7 cellular contexts compared by ENCODE assay signal in the genomic region with DNA sequence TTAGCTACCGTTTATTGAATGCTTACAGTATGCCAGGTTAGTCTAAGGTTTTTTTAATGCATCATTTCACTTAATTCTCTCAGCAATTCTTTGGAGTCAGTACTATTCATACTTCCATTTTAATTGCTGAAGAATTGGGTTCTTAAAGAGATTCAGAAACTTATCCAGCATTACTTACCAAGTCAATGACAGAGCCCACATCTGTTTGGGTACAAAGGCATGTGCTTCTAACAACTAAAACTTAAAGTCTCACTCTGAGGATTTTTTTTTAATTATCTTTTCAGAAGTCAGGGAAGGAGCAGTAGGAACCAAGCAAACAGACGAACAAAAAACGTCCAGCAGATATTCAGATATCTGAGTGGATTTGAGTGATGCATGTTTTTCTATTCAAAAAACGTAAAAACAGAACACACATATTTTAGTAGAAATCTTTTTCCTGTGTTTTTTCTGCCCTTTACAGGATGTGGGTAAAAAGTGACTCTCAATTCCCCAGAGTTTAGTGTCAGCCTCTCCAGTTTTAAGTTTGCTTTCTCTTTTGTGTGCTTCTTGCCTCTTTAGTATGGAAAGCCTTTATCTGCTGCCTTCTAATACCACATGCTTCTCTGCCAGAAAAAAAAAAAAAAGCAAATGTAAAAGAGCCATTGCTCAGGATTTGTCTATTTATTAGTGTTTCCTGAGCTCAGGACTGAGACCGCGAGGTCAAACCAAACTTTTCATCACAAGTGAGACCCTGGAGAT.
DNase-seq lines count a peak whose midpoint lies in the region; ATAC-seq lines count a peak whose summit lies in the region.

No MANE protein-coding gene starts in this region.

- no peak overlapping the region for H3K4me3 ChIP-seq in skeletal muscle cell (ENCODE audit: low read depth, low read length)

- H3K27me3 Mint-ChIP-seq in activated T-helper 17 cell treated with anti-CD3 and anti-CD28 coated beads, Interleukin-2, amount 50 U/mL, for 72 hours: no peaks in the 10 kb centered on the region

- H3K27ac Mint-ChIP-seq in activated T-helper 17 cell treated with anti-CD3 and anti-CD28 coated beads, Interleukin-2, amount 50 U/mL, for 72 hours: peak overlapping the region; percentile 80

- H3K36me3 Mint-ChIP-seq in activated T-helper 17 cell treated with anti-CD3 and anti-CD28 coated beads, Interleukin-2, amount 50 U/mL, for 72 hours (ENCODE audit: low read depth): no peaks in the 10 kb centered on the region

- H3K9me3 Mint-ChIP-seq in activated T-helper 17 cell treated with anti-CD3 and anti-CD28 coated beads, Interleukin-2, amount 50 U/mL, for 72 hours: no peaks in the 10 kb centered on the region

- H3K4me3 Mint-ChIP-seq in activated T-helper 17 cell treated with anti-CD3 and anti-CD28 coated beads, Interleukin-2, amount 50 U/mL, for 72 hours: peak overlapping the region; percentile 68

- DNase-seq in GM19240 (ENCODE audit: insufficient read length, low spot score): peak; percentile 16
- DNase-seq in skeletal muscle cell (ENCODE audit: low read depth): peak; percentile 4
- no peak for DNase-seq in D341Med (ENCODE audit: low spot score)
- no peak for DNase-seq in HCEC 1CT
- no peak for DNase-seq in NCI-H2029 (lab: John Stamatoyannopoulos, UW)

- peak; percentile 87 for ATAC-seq in HG02885 (IDR thresholded peaks at IDR 0.05; ENCODE audit: poor library complexity, unreplicated experiment)
- ATAC-seq in activated T-helper 17 cell treated with anti-CD3 and anti-CD28 coated beads, Interleukin-2, amount 50 U/mL, for 72 hours (replicated peaks): peak; percentile 80

- peaks cover 19% of the 10 kb centered on the region for H3K4me1 Mint-ChIP-seq in activated T-helper 17 cell treated with anti-CD3 and anti-CD28 coated beads, Interleukin-2, amount 50 U/mL, for 72 hours

Comparison
In these comparisons a context has a peak if more than half of its experiments do, and no peak if none do; other contexts are left out.
1. DNase-seq: peak in GM19240 (single experiment) and skeletal muscle cell (single experiment); none in D341Med (single experiment), HCEC 1CT (single experiment) and NCI-H2029 (single experiment).